In the genomic region with DNA sequence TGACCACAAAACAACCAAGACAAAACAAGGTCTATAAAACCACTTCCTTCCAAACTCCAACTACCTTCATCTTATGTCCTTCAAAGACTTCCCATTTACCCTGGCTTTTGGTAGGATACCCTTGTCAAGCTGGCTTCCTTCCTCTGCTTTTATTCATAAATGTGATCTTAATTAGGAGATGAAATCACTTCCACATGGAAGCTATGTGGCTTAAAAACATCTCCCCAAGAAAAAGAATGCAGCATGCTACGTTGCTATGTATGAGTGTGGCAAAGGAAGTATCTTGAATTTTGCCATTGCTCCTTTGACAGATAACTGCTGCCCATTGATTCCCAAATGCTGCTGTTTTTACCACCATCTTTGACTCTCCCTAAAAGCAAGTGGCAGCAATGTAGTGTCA, we compare ENCODE assay signal across 2 cellular contexts.
TF ChIP-seq lines count a peak whose summit lies in the region.

No MANE protein-coding gene starts in this region.

TF ChIP-seq in A549, 52 proteins besides CTCF, POLR2A, EP300 and RAD21 (continued from another document):
- TF ChIP-seq ZNF302 (CRISPR knock-in tag; IDR thresholded peaks at IDR 0.05) (no peak), HES2 (IDR thresholded peaks at IDR 0.05) (no peak), CBX2 (IDR thresholded peaks at IDR 0.05; ENCODE audit: borderline replicate concordance, low read depth) (no peak), FOSL2 (IDR thresholded peaks at IDR 0.05) (no peak), FOSL2 (CRISPR knock-in tag; IDR thresholded peaks at IDR 0.05) (no peak), ELK1 (IDR thresholded peaks at IDR 0.05; ENCODE audit: low read depth, low read length) (no peak), MAZ (IDR thresholded peaks at IDR 0.05; ENCODE audit: borderline replicate concordance, low read depth, low read length) (no peak), MYC (IDR thresholded peaks at IDR 0.05; ENCODE audit: borderline replicate concordance, low read length) (no peak), TP53 (CRISPR knock-in tag; IDR thresholded peaks at IDR 0.05) (no peak), EHMT2 (IDR thresholded peaks at IDR 0.05; ENCODE audit: low read depth) (no peak), ZFP36 (IDR thresholded peaks at IDR 0.05; ENCODE audit: borderline replicate concordance, partially characterized antibody) (no peak)

TF ChIP-seq in SK-N-SH treated with all-trans-retinoic acid at 6 μM for 48 hours, 23 proteins besides CTCF, POLR2A, EP300 and RAD21 (continued from another document):
- TF ChIP-seq, protein P1, sequence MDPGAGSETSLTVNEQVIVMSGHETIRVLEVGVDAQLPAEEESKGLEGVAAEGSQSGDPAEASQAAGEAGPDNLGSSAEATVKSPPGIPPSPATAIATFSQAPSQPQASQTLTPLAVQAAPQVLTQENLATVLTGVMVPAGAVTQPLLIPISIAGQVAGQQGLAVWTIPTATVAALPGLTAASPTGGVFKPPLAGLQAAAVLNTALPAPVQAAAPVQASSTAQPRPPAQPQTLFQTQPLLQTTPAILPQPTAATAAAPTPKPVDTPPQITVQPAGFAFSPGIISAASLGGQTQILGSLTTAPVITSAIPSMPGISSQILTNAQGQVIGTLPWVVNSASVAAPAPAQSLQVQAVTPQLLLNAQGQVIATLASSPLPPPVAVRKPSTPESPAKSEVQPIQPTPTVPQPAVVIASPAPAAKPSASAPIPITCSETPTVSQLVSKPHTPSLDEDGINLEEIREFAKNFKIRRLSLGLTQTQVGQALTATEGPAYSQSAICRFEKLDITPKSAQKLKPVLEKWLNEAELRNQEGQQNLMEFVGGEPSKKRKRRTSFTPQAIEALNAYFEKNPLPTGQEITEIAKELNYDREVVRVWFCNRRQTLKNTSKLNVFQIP (CRISPR knock-in tag; IDR thresholded peaks at IDR 0.05; ENCODE audit: borderline replicate concordance, low read depth) = no peak
- no peak for TF ChIP-seq ZFP3 (CRISPR knock-in tag; IDR thresholded peaks at IDR 0.05)
- no peak for TF ChIP-seq ZC3H10 (CRISPR knock-in tag; IDR thresholded peaks at IDR 0.05)
- no peak for TF ChIP-seq BACH2 (CRISPR knock-in tag; IDR thresholded peaks at IDR 0.05; ENCODE audit: borderline replicate concordance)
- no peak for TF ChIP-seq OSR1 (CRISPR knock-in tag; IDR thresholded peaks at IDR 0.05)
- TF ChIP-seq ZNF70 (CRISPR knock-in tag; IDR thresholded peaks at IDR 0.05) = no peak
- no peak for TF ChIP-seq CSDC2 (CRISPR knock-in tag; IDR thresholded peaks at IDR 0.05)
- no peak for TF ChIP-seq CREB5 (CRISPR knock-in tag; IDR thresholded peaks at IDR 0.05; ENCODE audit: low read depth)
- no peak for TF ChIP-seq ZNF8 (CRISPR knock-in tag; IDR thresholded peaks at IDR 0.05)
- no peak for TF ChIP-seq PATZ1 (CRISPR knock-in tag; IDR thresholded peaks at IDR 0.05; ENCODE audit: borderline replicate concordance)
- no peak for TF ChIP-seq ISL1 (CRISPR knock-in tag; IDR thresholded peaks at IDR 0.05)
- TF ChIP-seq TCF4 (CRISPR knock-in tag; IDR thresholded peaks at IDR 0.05; ENCODE audit: borderline replicate concordance) = no peak
- no peak for TF ChIP-seq PPARA (CRISPR knock-in tag; IDR thresholded peaks at IDR 0.05; ENCODE audit: borderline replicate concordance)
